Comparison of ENCODE assay signal across 8 cellular contexts in the genomic region with DNA sequence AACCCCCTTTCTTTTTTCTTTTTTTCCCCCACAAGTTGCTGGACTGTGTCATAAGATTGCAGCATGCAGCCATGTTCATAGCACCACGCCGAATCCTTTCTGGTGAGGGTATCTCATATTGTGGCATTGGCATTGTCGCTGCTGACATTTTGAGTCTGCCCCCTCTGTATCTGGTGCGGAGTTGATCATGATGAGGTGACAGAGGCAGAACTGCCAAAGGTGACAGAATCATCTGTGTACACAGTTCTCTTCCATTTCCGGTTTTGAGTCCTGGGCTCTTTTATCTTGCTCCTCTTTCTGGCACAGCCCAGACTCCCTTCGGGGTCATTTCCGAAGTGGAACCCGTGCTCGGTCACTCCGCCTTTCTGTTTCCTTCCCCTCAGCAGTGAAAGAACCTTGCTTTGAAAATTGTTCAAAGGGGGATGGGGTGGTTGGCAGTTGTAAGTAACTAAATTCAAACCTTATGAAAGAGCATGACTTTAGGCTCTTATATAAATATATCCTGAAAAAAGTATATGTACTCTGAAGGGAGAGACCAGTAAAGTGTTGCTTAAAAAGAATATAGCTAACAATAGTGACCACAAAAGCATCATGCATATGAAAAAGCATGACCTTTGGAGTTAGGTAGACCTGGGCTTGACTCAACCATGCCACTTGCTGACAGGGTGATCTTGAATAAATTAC. TPM values are rescaled to one million over a fixed set of nuclear protein-coding genes. Genes with fewer than 3 reads are reported as not detected.
DNase-seq lines count a peak whose midpoint lies in the region; ATAC-seq and TF ChIP-seq lines count a peak whose summit lies in the region.

No MANE protein-coding gene starts in this region.

- H3K4me1 Mint-ChIP-seq in activated T-cell treated with anti-CD3 and anti-CD28 coated beads, Interleukin-2, amount 50 U/mL, for 24 hours (ENCODE audit: low read depth): peaks cover 19% of the 10 kb centered on the region

- no peak overlapping the region for H3K4me2 ChIP-seq in osteoblast (ENCODE audit: insufficient read depth, low read length)
- H3K4me2 ChIP-seq in trophoblast cell (ENCODE audit: low read length): no peak overlapping the region

- H4K20me1 ChIP-seq in osteoblast (ENCODE audit: insufficient read depth, low read length): no peaks in the 10 kb centered on the region

- no peak overlapping the region for H2BK12ac ChIP-seq in trophoblast cell (ENCODE audit: low read length)

- H2AK5ac ChIP-seq in trophoblast cell (ENCODE audit: low read length): no peak overlapping the region

- H3K27ac ChIP-seq in osteoblast (ENCODE audit: low read depth, low read length) (no peak overlapping the region), trophoblast cell (ENCODE audit: low read depth, low read length) (no peak overlapping the region)

- peak overlapping the region; percentile 50 for H3K4me3 Mint-ChIP-seq in activated T-cell treated with anti-CD3 and anti-CD28 coated beads, Interleukin-2, amount 50 U/mL, for 24 hours

- no peak overlapping the region for H2AFZ ChIP-seq in osteoblast (ENCODE audit: low read length)
- H2AFZ ChIP-seq in trophoblast cell (ENCODE audit: insufficient read depth, low read length, poor library complexity): no peak overlapping the region

- H3K9ac ChIP-seq in trophoblast cell (ENCODE audit: low read length): no peak overlapping the region

- H3K27me3 ChIP-seq in mononuclear cell (ENCODE audit: insufficient read depth, low read length): no peaks in the 10 kb centered on the region
- H3K27me3 ChIP-seq in BE2C: no peaks in the 10 kb centered on the region
- H3K27me3 ChIP-seq in osteoblast (ENCODE audit: insufficient read depth, low read length): no peaks in the 10 kb centered on the region
- no peaks in the 10 kb centered on the region for H3K27me3 ChIP-seq in trophoblast cell (ENCODE audit: insufficient read depth, low read length)

- DNase-seq in activated T-cell treated with anti-CD3 and anti-CD28 coated beads, Interleukin-2, amount 50 U/mL, for 24 hours: peak; percentile 38
- DNase-seq in NCI-H446 treated with DMSO at 0.1 percent for 48 hours (lab: John Stamatoyannopoulos, UW): no peak
- DNase-seq in BE2C: no peak
- DNase-seq in osteoblast (ENCODE audit: insufficient read length, low spot score, missing footprints): no peak
- no peak for DNase-seq in trophoblast cell

- H3K36me3 Mint-ChIP-seq in activated T-cell treated with anti-CD3 and anti-CD28 coated beads, Interleukin-2, amount 50 U/mL, for 24 hours (ENCODE audit: low read depth): no peaks in the 10 kb centered on the region

- H3K27me3 Mint-ChIP-seq in activated T-cell treated with anti-CD3 and anti-CD28 coated beads, Interleukin-2, amount 50 U/mL, for 24 hours: no peaks in the 10 kb centered on the region

- no peaks in the 10 kb centered on the region for H3K9me3 Mint-ChIP-seq in activated T-cell treated with anti-CD3 and anti-CD28 coated beads, Interleukin-2, amount 50 U/mL, for 24 hours

- H3K36me3 ChIP-seq in BE2C (no peaks in the 10 kb centered on the region), osteoblast (ENCODE audit: insufficient read depth, low read length) (no peaks in the 10 kb centered on the region), trophoblast cell (ENCODE audit: control insufficient read depth in 1 of 2, insufficient read depth in 2 of 2, low read length in 2 of 2) (no peaks in the 10 kb centered on the region)

- no peak overlapping the region for H2BK5ac ChIP-seq in trophoblast cell (ENCODE audit: low read depth, low read length, poor library complexity)

- peak overlapping the region; percentile 19 for H3K27ac Mint-ChIP-seq in activated T-cell treated with anti-CD3 and anti-CD28 coated beads, Interleukin-2, amount 50 U/mL, for 24 hours

- no peak overlapping the region for H3K14ac ChIP-seq in trophoblast cell (ENCODE audit: low read length)

- WGBS in trophoblast cell (ENCODE audit: extremely low coverage, insufficient coverage, insufficient read length): no CpG with 5 or more reads among the region's 10 CpGs

- H4K12ac ChIP-seq in trophoblast cell (ENCODE audit: low read depth, low read length): no peak overlapping the region

- H3K23ac ChIP-seq in trophoblast cell (ENCODE audit: low read length): no peak overlapping the region

- no peak overlapping the region for H4K8ac ChIP-seq in trophoblast cell (ENCODE audit: low read depth, low read length)

- H3K4me3 ChIP-seq in mononuclear cell (ENCODE audit: low read length) (peak overlapping the region; percentile 10), BE2C (ENCODE audit: low read depth, low read length) (no peak overlapping the region), osteoblast (ENCODE audit: insufficient read depth, low read length) (no peak overlapping the region), trophoblast cell (ENCODE audit: low read depth, low read length) (no peak overlapping the region)

- no peaks in the 10 kb centered on the region for H3K79me2 ChIP-seq in osteoblast (ENCODE audit: insufficient read depth, low read length)
- no peaks in the 10 kb centered on the region for H3K79me2 ChIP-seq in trophoblast cell (ENCODE audit: control insufficient read depth, insufficient read depth, low read length, poor library complexity)

- no peaks in the 10 kb centered on the region for H3K79me1 ChIP-seq in trophoblast cell (ENCODE audit: low read length)

- peaks cover 32% of the 10 kb centered on the region for H3K4me1 ChIP-seq in mononuclear cell (ENCODE audit: insufficient read depth, low read length)
- no peaks in the 10 kb centered on the region for H3K4me1 ChIP-seq in BE2C
- no peaks in the 10 kb centered on the region for H3K4me1 ChIP-seq in osteoblast (ENCODE audit: insufficient read depth, low read length)
- H3K4me1 ChIP-seq in trophoblast cell (ENCODE audit: control insufficient read depth in 1 of 2, insufficient read depth in 2 of 2, low read length in 2 of 2): no peaks in the 10 kb centered on the region

- H3K9me3 ChIP-seq in mononuclear cell (ENCODE audit: low read depth, low read length) (no peaks in the 10 kb centered on the region), BE2C (no peaks in the 10 kb centered on the region), osteoblast (ENCODE audit: low read depth, low read length) (no peaks in the 10 kb centered on the region), trophoblast cell (ENCODE audit: insufficient read depth, low read depth, low read length) (no peaks in the 10 kb centered on the region)

- ATAC-seq in GM19324 (IDR thresholded peaks at IDR 0.05; ENCODE audit: low FRiP score, unreplicated experiment) (peak; percentile 76), HG03097 (IDR thresholded peaks at IDR 0.05; ENCODE audit: low FRiP score, unreplicated experiment) (peak; percentile 89)

- TF ChIP-seq CTCF in BE2C (IDR thresholded peaks at IDR 0.05; ENCODE audit: low read depth, low read length): no peak
- no peak for TF ChIP-seq CTCF in osteoblast (IDR thresholded peaks at IDR 0.05; ENCODE audit: extremely low read depth, low read depth, low read length)

- H4K91ac ChIP-seq in trophoblast cell (ENCODE audit: low read depth, low read length): no peak overlapping the region

- no peak overlapping the region for H2BK120ac ChIP-seq in trophoblast cell (ENCODE audit: insufficient read depth, low read length, poor library complexity)

- H3K18ac ChIP-seq in trophoblast cell (ENCODE audit: low read length): no peak overlapping the region

- no peak overlapping the region for H3K4ac ChIP-seq in trophoblast cell (ENCODE audit: low read depth, low read length)

RNA-seq across cellular contexts. Expression of a gene that starts 55.0 kb away (rescaled TPM):
- 24.7 TPM for total RNA-seq in mononuclear cell
- polyA plus RNA-seq in BE2C (2012; ENCODE audit: insufficient read depth, insufficient read length, low read depth): 2.8 TPM
- 61.2 and 81.0 TPM in 2 replicates for total RNA-seq in osteoblast
- 14.1 and 16.0 TPM in 2 replicates for polyA plus RNA-seq in trophoblast cell (2013)
